ENCODE assay signal across 8 cellular contexts in genomic region chr22:19524170-19525115, GRCh38. TPM values are rescaled to one million over a fixed set of nuclear protein-coding genes. Genes with fewer than 3 reads are reported as not detected.
DNase-seq lines count a peak whose midpoint lies in the region; ATAC-seq and TF ChIP-seq lines count a peak whose summit lies in the region.

A gene with protein sequence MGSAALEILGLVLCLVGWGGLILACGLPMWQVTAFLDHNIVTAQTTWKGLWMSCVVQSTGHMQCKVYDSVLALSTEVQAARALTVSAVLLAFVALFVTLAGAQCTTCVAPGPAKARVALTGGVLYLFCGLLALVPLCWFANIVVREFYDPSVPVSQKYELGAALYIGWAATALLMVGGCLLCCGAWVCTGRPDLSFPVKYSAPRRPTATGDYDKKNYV (minus strand): TSS chr22:19524410. CDS start chr22:19524255, 155 bp downstream.

- H3K9ac ChIP-seq in ES-I3 (ENCODE audit: low read depth, low read length): peak within 1 kb of the TSS; percentile 46
- H3K9ac ChIP-seq in endodermal cell (ENCODE audit: extremely low read depth, low read length, poor library complexity, severe bottlenecking): no peak within 1 kb of the TSS
- H3K9ac ChIP-seq in mucosa of rectum (ENCODE audit: low read depth in 1 of 2, low read length in 2 of 2): peak within 1 kb of the TSS in 1 of 2 donors; percentile 7

- H3K4me1 ChIP-seq in ES-I3 (ENCODE audit: insufficient read depth, low read length) (no peaks in the 10 kb centered on the region), RWPE2 (ENCODE audit: insufficient read depth, poor library complexity, severe bottlenecking) (no peaks in the 10 kb centered on the region), endodermal cell (ENCODE audit: control insufficient read depth, insufficient read depth, low read length) (peaks cover 15% of the 10 kb centered on the region), mucosa of rectum (ENCODE audit: control insufficient read depth in 2 of 2, insufficient read depth in 2 of 2, low read length in 2 of 2) (peaks cover 0 to 8% of the 10 kb centered on the region in 2 donors)

- no peaks in the 10 kb centered on the region for H3K36me3 Mint-ChIP-seq in endodermal cell (ENCODE audit: low read depth)

- peaks cover 45% of the 10 kb centered on the region for H3K27me3 Mint-ChIP-seq in endodermal cell (ENCODE audit: insufficient read depth)

- ATAC-seq in RWPE2 (ENCODE audit: low read depth) (peak; percentile 40), HG03521 (IDR thresholded peaks at IDR 0.05; ENCODE audit: unreplicated experiment) (no peak), GM19035 (IDR thresholded peaks at IDR 0.05; ENCODE audit: unreplicated experiment) (no peak)

- H3K27me3 ChIP-seq in RWPE2 (ENCODE audit: insufficient read depth, poor library complexity, severe bottlenecking): peaks cover 15% of the 10 kb centered on the region
- peaks cover 51% of the 10 kb centered on the region for H3K27me3 ChIP-seq in endodermal cell (ENCODE audit: control insufficient read depth, insufficient read depth, low read length, poor library complexity, severe bottlenecking)
- H3K27me3 ChIP-seq in mucosa of rectum (ENCODE audit: control insufficient read depth in 2 of 2, insufficient read depth in 2 of 2, low read length in 2 of 2): peaks cover 8 to 14% of the 10 kb centered on the region in 2 donors

- DNase-seq in RWPE2 (ENCODE audit: low spot score) (no peak), endodermal cell (peak; percentile 89), Ammon's horn (ENCODE audit: low spot score) (no peak)
- no peak for DNase-seq in activated CD4-positive, CD25-positive, alpha-beta regulatory T cell treated with anti-CD3 and anti-CD28 coated beads, Interleukin-2, amount 50 U/mL, for 72 hours

- peak within 1 kb of the TSS; percentile 24 for H3K4me3 ChIP-seq in RWPE2 (ENCODE audit: severe bottlenecking)
- H3K4me3 ChIP-seq in endodermal cell (ENCODE audit: low read length): peak within 1 kb of the TSS; percentile 72
- peak within 1 kb of the TSS; percentile 20 to 38 for H3K4me3 ChIP-seq in mucosa of rectum (ENCODE audit: low read length in 2 of 2)

- H3K4me3 Mint-ChIP-seq in endodermal cell: peak within 1 kb of the TSS; percentile 64

- H3K9me3 ChIP-seq in ES-I3 (ENCODE audit: control insufficient read depth, insufficient read depth, low read length) (no peaks in the 10 kb centered on the region), RWPE2 (ENCODE audit: severe bottlenecking) (no peaks in the 10 kb centered on the region), endodermal cell (ENCODE audit: control insufficient read depth, low read length) (no peaks in the 10 kb centered on the region), mucosa of rectum (ENCODE audit: control insufficient read depth in 2 of 2, low read length in 2 of 2) (no peaks in the 10 kb centered on the region)

- H3K4me1 Mint-ChIP-seq in endodermal cell: peaks cover 16% of the 10 kb centered on the region

- TF ChIP-seq CTCF in RWPE2 (IDR thresholded peaks at IDR 0.05; ENCODE audit: poor library complexity, severe bottlenecking) (no peak), endodermal cell (conservative IDR thresholded peaks at IDR 0.05) (no peak)

- no peak within 1 kb of the TSS for H3K27ac Mint-ChIP-seq in endodermal cell

- WGBS in endodermal cell (ENCODE audit: insufficient coverage in 1 of 2, insufficient read length in 1 of 2), 2 experiments: 6 to 8% methylated on average over 21 to 69 of the region's 69 CpGs

- H3K27ac ChIP-seq in RWPE2 (ENCODE audit: poor library complexity, severe bottlenecking) (no peak within 1 kb of the TSS), endodermal cell (ENCODE audit: low read depth, low read length) (peak within 1 kb of the TSS; percentile 32), mucosa of rectum (ENCODE audit: low read depth in 2 of 2, low read length in 2 of 2) (peak within 1 kb of the TSS; percentile 32 to 35)

- H3K9me3 Mint-ChIP-seq in endodermal cell: no peaks in the 10 kb centered on the region

- no peaks in the 10 kb centered on the region for H3K36me3 ChIP-seq in ES-I3 (ENCODE audit: insufficient read depth, low read length)
- no peaks in the 10 kb centered on the region for H3K36me3 ChIP-seq in RWPE2 (ENCODE audit: low read depth)
- no peaks in the 10 kb centered on the region for H3K36me3 ChIP-seq in endodermal cell (ENCODE audit: control insufficient read depth, insufficient read depth, low read length)
- H3K36me3 ChIP-seq in mucosa of rectum (ENCODE audit: control insufficient read depth in 2 of 2, insufficient read depth in 2 of 2, low read length in 2 of 2): no peaks in the 10 kb centered on the region

RNA-seq across cellular contexts. Expression of the gene that starts here (rescaled TPM):
- total RNA-seq in endodermal cell: under 1 TPM; 0.20 to 0.66 TPM
- 21.6 TPM for polyA plus RNA-seq in endodermal cell (2013, experiment 1 of 2)
- polyA plus RNA-seq in endodermal cell (2013, experiment 2 of 2): 20.6 TPM
